1 cellular context compared by ENCODE assay signal in the genomic region with DNA sequence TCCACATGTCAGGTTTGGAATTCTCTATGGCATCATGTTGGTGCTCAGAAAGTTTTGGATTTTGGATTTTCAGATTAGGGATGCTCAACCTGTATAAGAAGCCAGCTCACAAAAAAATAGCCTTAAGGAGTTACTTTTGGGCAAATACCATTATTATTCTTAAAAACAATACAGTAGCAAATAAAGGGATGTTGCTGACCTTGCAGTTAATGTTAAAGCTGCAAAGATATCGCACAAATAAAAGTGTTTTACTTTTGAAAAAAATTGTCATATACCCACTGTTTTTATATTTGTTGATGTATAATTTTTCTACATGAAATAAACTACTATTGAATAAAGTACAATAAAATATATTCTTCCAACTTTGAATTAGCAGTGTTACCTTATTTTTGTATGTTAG.
TF ChIP-seq lines count a peak whose summit lies in the region.

No MANE protein-coding gene starts in this region.

TF ChIP-seq in HepG2, 621 proteins besides CTCF, POLR2A, EP300 and RAD21 (continued from another document):
- peak; percentile 73 for TF ChIP-seq MAFF (IDR thresholded peaks at IDR 0.05; ENCODE audit: low read depth, low read length)
